Comparison of ENCODE assay signal across 8 cellular contexts in genomic region chr7:99143522-99143852, GRCh38. TPM values are rescaled to one million over a fixed set of nuclear protein-coding genes. Genes with fewer than 3 reads are reported as not detected.
A peak's percentile ranks its signal among the peaks of the same experiment; 100 is the strongest.
DNase-seq lines count a peak whose midpoint lies in the region; ATAC-seq and TF ChIP-seq lines count a peak whose summit lies in the region.

No MANE protein-coding gene starts in this region.

- H3K4me2 ChIP-seq in DND-41 (ENCODE audit: insufficient read depth, low read length): peak overlapping the region; percentile 56

- no peaks in the 10 kb centered on the region for H3K27me3 ChIP-seq in DND-41 (ENCODE audit: insufficient read depth, low read length, poor library complexity)
- H3K27me3 ChIP-seq in esophagus (ENCODE audit: control insufficient read depth in 1 of 2, insufficient read depth in 2 of 2, low read length in 2 of 2): no peaks in the 10 kb centered on the region

- H3K9me3 ChIP-seq in DND-41 (ENCODE audit: insufficient read depth, low read length, severe bottlenecking) (no peaks in the 10 kb centered on the region), esophagus (ENCODE audit: control insufficient read depth in 2 of 2, insufficient read depth in 1 of 2, low read depth in 1 of 2, low read length in 1 of 2) (no peaks in the 10 kb centered on the region)

- intact Hi-C loops in left colon (cut with DNase I, micrococcal nuclease): no loop called here

- peak overlapping the region; percentile 54 to 94; a peak in 3 of 4 replicates for H3K4me3 ChIP-seq in DND-41 (ENCODE audit: low read depth in 1 of 2, low read length in 2 of 2)
- H3K4me3 ChIP-seq in NB4 (ENCODE audit: low read depth, low read length): peak overlapping the region; percentile 44
- H3K4me3 ChIP-seq in esophagus (ENCODE audit: low read depth in 1 of 2, low read length in 2 of 2): peak overlapping the region; percentile 62 to 90
- H3K4me3 ChIP-seq in retinal pigment epithelial cell (ENCODE audit: low read length): peak overlapping the region; percentile 48

- peaks cover 47% of the 10 kb centered on the region for H3K79me2 ChIP-seq in DND-41 (ENCODE audit: insufficient read depth, low read length)

- ATAC-seq in DND-41 (ENCODE audit: insufficient read depth, low read depth) (peak; percentile 71), GM21529 (IDR thresholded peaks at IDR 0.05; ENCODE audit: unreplicated experiment) (peak; percentile 34), left colon (no peak)

- H2AFZ ChIP-seq in DND-41 (ENCODE audit: low read depth, low read length): peak overlapping the region; percentile 54

- TF ChIP-seq POLR2A in NB4 (IDR thresholded peaks at IDR 0.05; ENCODE audit: extremely low read depth, insufficient read length): no peak

- no peak for TF ChIP-seq CTCF in DND-41 (IDR thresholded peaks at IDR 0.05; ENCODE audit: borderline replicate concordance, extremely low read depth, low read length, poor library complexity, severe bottlenecking)
- TF ChIP-seq CTCF in NB4 (IDR thresholded peaks at IDR 0.05; ENCODE audit: low read depth, low read length): no peak
- TF ChIP-seq CTCF in retinal pigment epithelial cell (conservative IDR thresholded peaks at IDR 0.05; ENCODE audit: low read depth, low read length): no peak

- H3K4me1 ChIP-seq in DND-41 (ENCODE audit: insufficient read depth, low read length) (peaks cover 47% of the 10 kb centered on the region), esophagus (ENCODE audit: control insufficient read depth in 2 of 2, insufficient read depth in 2 of 2, low read length in 1 of 2) (no peaks in the 10 kb centered on the region)

- H3K27ac ChIP-seq in DND-41 (ENCODE audit: low read length): peak overlapping the region; percentile 71
- peak overlapping the region; percentile 99 for H3K27ac ChIP-seq in esophagus (ENCODE audit: low read depth in 2 of 2, low read length in 1 of 2)

- WGBS in esophagus, 2 donors: 0 to 3% methylated on average over 13 to 46 of the region's 46 CpGs

- no peak for DNase-seq in DND-41
- DNase-seq in NB4 (ENCODE audit: low read depth): no peak
- no peak for DNase-seq in retinal pigment epithelial cell (ENCODE audit: low read depth)
- no peak for DNase-seq in NCI-H146 treated with DMSO at 0.1 percent for 48 hours (lab: John Stamatoyannopoulos, UW; ENCODE audit: unreplicated experiment)
- DNase-seq in left colon: no peak
- DNase-seq in activated CD4-positive, alpha-beta T cell treated with anti-CD3 and anti-CD28 coated beads for 48 hours: no peak

- peaks cover 39% of the 10 kb centered on the region for H4K20me1 ChIP-seq in DND-41 (ENCODE audit: insufficient read depth, low read length)

- H3K36me3 ChIP-seq in DND-41 (ENCODE audit: insufficient read depth, low read length) (no peaks in the 10 kb centered on the region), esophagus (ENCODE audit: control insufficient read depth in 2 of 2, insufficient read depth in 2 of 2, low read length in 1 of 2) (no peaks in the 10 kb centered on the region)

- peak overlapping the region; percentile 87 for H3K9ac ChIP-seq in DND-41 (ENCODE audit: low read depth, low read length)

RNA-seq across cellular contexts. Expression of gene SMURF1, which starts 0.4 kb away (rescaled TPM):
- polyA plus RNA-seq in esophagus: 10 to 100 TPM; 11.7 to 12.9 TPM
- total RNA-seq in left colon: 10 to 100 TPM; 28.2 to 28.4 TPM
